In genomic region chr7:112101083-112101846, GRCh38 we compare ENCODE assay signal across 17 cellular contexts.
DNase-seq lines count a peak whose midpoint lies in the region; ATAC-seq and TF ChIP-seq lines count a peak whose summit lies in the region.
"Had no signal": no experiment of that assay in that cellular context is flagged by ENCODE, and none has a peak within 500 bp of the region (broad histone marks: within the 10 kb centered on the region; RNA-seq: fewer than 3 reads in every experiment).

No MANE protein-coding gene starts in this region.

- peaks cover 11% of the 10 kb centered on the region for H3K4me1 Mint-ChIP-seq in nephron progenitor cell
- H3K4me1 Mint-ChIP-seq: CD8-positive, alpha-beta memory T cell had no signal

- no peak overlapping the region for H3K27ac ChIP-seq in RWPE1
- H3K27ac ChIP-seq: GM23248, SK-N-MC had no signal

- peak overlapping the region; percentile 46 for H3K27ac Mint-ChIP-seq in nephron progenitor cell
- H3K27ac Mint-ChIP-seq: CD8-positive, alpha-beta memory T cell had no signal

- POLR2A ChIA-PET in RWPE1 (lab: Yijun Ruan, JAX; ENCODE audit: low non-redundant PET), result no interaction called here

- CTCF ChIA-PET in RWPE1 (lab: Yijun Ruan, JAX), result interaction anchor here (0.6 kb wide), 1 partner anchor 58 kb away, joined by 3 read pairs; no protein-coding TSS in a partner anchor

- H3K27me3 Mint-ChIP-seq in nephron progenitor cell (ENCODE audit: low read depth, poor library complexity), result peaks cover 4% of the 10 kb centered on the region

- no peak for TF ChIP-seq CTCF in nephron progenitor cell (IDR thresholded peaks at IDR 0.05)
- no peak for TF ChIP-seq CTCF in RWPE1 (conservative IDR thresholded peaks at IDR 0.05; ENCODE audit: low read depth)

- H3K36me3 Mint-ChIP-seq in nephron progenitor cell (ENCODE audit: low read depth), result peaks cover 12% of the 10 kb centered on the region
- H3K36me3 Mint-ChIP-seq: CD8-positive, alpha-beta memory T cell had no signal

- peak; percentile 15 to 51 for DNase-seq in NCI-H2081 (lab: John Stamatoyannopoulos, UW)
- DNase-seq in NCI-H2081 treated with DMSO at 0.1 percent for 48 hours (lab: John Stamatoyannopoulos, UW), result no peak
- peak; percentile 43 for DNase-seq in dermis blood vessel endothelial cell
- no peak for DNase-seq in nephron progenitor cell
- no peak for DNase-seq in RWPE1 (ENCODE audit: low spot score)
- DNase-seq in activated CD4-positive, alpha-beta T cell treated with anti-CD3 and anti-CD28 coated beads, Interleukin-2, amount 50 U/mL, for 4 hours, result no peak
- DNase-seq: C1 segment of cervical spinal cord; CD8-positive, alpha-beta memory T cell; GF-D8; GM23248; IMR-90; NCI-H1417 treated with DMSO at 0.1 percent for 48 hours; NCI-H2171 treated with DMSO at 0.1 percent for 48 hours; NCI-H774; Right ventricle myocardium superior had no signal

- H3K4me3 Mint-ChIP-seq in nephron progenitor cell, result no peak overlapping the region
- H3K4me3 Mint-ChIP-seq: CD8-positive, alpha-beta memory T cell had no signal

- no peak for ATAC-seq in HG02678 (IDR thresholded peaks at IDR 0.05; ENCODE audit: unreplicated experiment)

- H3K9me3 Mint-ChIP-seq in nephron progenitor cell, result peaks cover 10% of the 10 kb centered on the region

Comparison
In these comparisons a context has a peak if more than half of its experiments do, and no peak if none do; other contexts are left out.
1. DNase-seq: peak in NCI-H2081 (2 of 2) and dermis blood vessel endothelial cell (single experiment); none in NCI-H2081 treated with DMSO at 0.1 percent for 48 hours (single experiment), nephron progenitor cell (single experiment), RWPE1 (single experiment) and activated CD4-positive, alpha-beta T cell treated with anti-CD3 and anti-CD28 coated beads, Interleukin-2, amount 50 U/mL, for 4 hours (0 of 2).